Comparison of ENCODE assay signal across 28 cellular contexts in genomic region chr4:122973465-122973864, GRCh38.
"Had no signal": no experiment of that assay in that cellular context is flagged by ENCODE, and none has a peak within 500 bp of the region (broad histone marks: within the 10 kb centered on the region; RNA-seq: fewer than 3 reads in every experiment).

No MANE protein-coding gene starts in this region.

- H3K4me1 Mint-ChIP-seq: stimulated activated effector memory CD8-positive, alpha-beta T cell treated with anti-CD3 and anti-CD28 coated beads, Interleukin-12 subunit alpha, Interleukin-12 subunit beta, amount 100 ng/mL, for 72 hours; stimulated activated memory B cell treated with anti-CD40 and anti-IgM and Interleukin-4, amounts not matched to agents 10 μg/mL and 1 μg/mL and 100 μg/mL, for 72 hours; stimulated activated naive CD8-positive, alpha-beta T cell treated with anti-CD3 and anti-CD28 coated beads, Interleukin-15, amount 100 ng/mL, for 72 hours had no signal

- H3K4me1 ChIP-seq: stomach, suprapubic skin, testis, thyroid gland, tibial artery, tibial nerve, transverse colon, upper lobe of left lung, upper lobe of right lung, uterus, vagina had no signal

- H3K9me3 ChIP-seq: stomach, suprapubic skin, testis, thoracic aorta, thyroid gland, upper lobe of left lung, upper lobe of right lung, uterus, vagina had no signal

- FAIRE-seq: urothelium cell line had no signal

- H3K27ac Mint-ChIP-seq: stimulated activated effector memory CD8-positive, alpha-beta T cell treated with anti-CD3 and anti-CD28 coated beads, Interleukin-12 subunit alpha, Interleukin-12 subunit beta, amount 100 ng/mL, for 72 hours; stimulated activated memory B cell treated with anti-CD40 and anti-IgM and Interleukin-4, amounts not matched to agents 10 μg/mL and 1 μg/mL and 100 μg/mL, for 72 hours; stimulated activated naive B cell treated with anti-CD40 and anti-IgM and Interleukin-4, amounts not matched to agents 10 μg/mL and 1 μg/mL and 100 μg/mL, for 72 hours; stimulated activated naive CD8-positive, alpha-beta T cell treated with anti-CD3 and anti-CD28 coated beads, Interleukin-15, Interleukin-2, amounts not matched to agents 100 ng/mL and 50 ng/mL, for 24 hours; type B pancreatic cell had no signal

- H3K4me3 ChIP-seq: stomach, suprapubic skin, testis, thoracic aorta, thyroid gland, tibial artery, tibial nerve, transverse colon, upper lobe of left lung, upper lobe of right lung, uterus, vagina had no signal

- H3K36me3 ChIP-seq: thoracic aorta, thyroid gland, transverse colon, upper lobe of right lung, uterus had no signal

- H3K27me3 ChIP-seq: stomach, suprapubic skin, testis, thyroid gland, tibial artery, tibial nerve, transverse colon, upper lobe of left lung, upper lobe of right lung, uterus, vagina had no signal

- H3K27me3 Mint-ChIP-seq: stimulated activated memory B cell treated with anti-CD40 and anti-IgM and Interleukin-4, amounts not matched to agents 10 μg/mL and 1 μg/mL and 100 μg/mL, for 72 hours; stimulated activated naive B cell treated with anti-CD40 and anti-IgM and Interleukin-4, amounts not matched to agents 10 μg/mL and 1 μg/mL and 100 μg/mL, for 72 hours; stimulated activated naive CD8-positive, alpha-beta T cell treated with anti-CD3 and anti-CD28 coated beads, Interleukin-15, amount 100 ng/mL, for 72 hours; stimulated activated naive CD8-positive, alpha-beta T cell treated with anti-CD3 and anti-CD28 coated beads, Interleukin-15, Interleukin-2, amounts not matched to agents 100 ng/mL and 50 ng/mL, for 24 hours; type B pancreatic cell had no signal

- H3K4me3 Mint-ChIP-seq: stimulated activated effector memory CD8-positive, alpha-beta T cell treated with anti-CD3 and anti-CD28 coated beads, Interleukin-12 subunit alpha, Interleukin-12 subunit beta, amount 100 ng/mL, for 72 hours; stimulated activated memory B cell treated with anti-CD40 and anti-IgM and Interleukin-4, amounts not matched to agents 10 μg/mL and 1 μg/mL and 100 μg/mL, for 72 hours; stimulated activated naive B cell treated with anti-CD40 and anti-IgM and Interleukin-4, amounts not matched to agents 10 μg/mL and 1 μg/mL and 100 μg/mL, for 72 hours; stimulated activated naive CD8-positive, alpha-beta T cell treated with anti-CD3 and anti-CD28 coated beads, Interleukin-15, amount 100 ng/mL, for 72 hours; stimulated activated naive CD8-positive, alpha-beta T cell treated with anti-CD3 and anti-CD28 coated beads, Interleukin-15, Interleukin-2, amounts not matched to agents 100 ng/mL and 50 ng/mL, for 24 hours; type B pancreatic cell had no signal

- H3K27ac ChIP-seq: stomach, suprapubic skin, testis, thoracic aorta, thyroid gland, tibial artery, tibial nerve, transverse colon, upper lobe of left lung, upper lobe of right lung, uterus, vagina had no signal

- H3K9me3 Mint-ChIP-seq: stimulated activated effector memory CD8-positive, alpha-beta T cell treated with anti-CD3 and anti-CD28 coated beads, Interleukin-12 subunit alpha, Interleukin-12 subunit beta, amount 100 ng/mL, for 72 hours; stimulated activated memory B cell treated with anti-CD40 and anti-IgM and Interleukin-4, amounts not matched to agents 10 μg/mL and 1 μg/mL and 100 μg/mL, for 72 hours; stimulated activated naive CD8-positive, alpha-beta T cell treated with anti-CD3 and anti-CD28 coated beads, Interleukin-15, Interleukin-2, amounts not matched to agents 100 ng/mL and 50 ng/mL, for 24 hours had no signal

- DNase-seq: stimulated activated CD4-positive, alpha-beta T cell treated with anti-CD3 and anti-CD28 coated beads, Interleukin-2, amount 100 ng/mL, for 48 hours; stimulated activated CD4-positive, alpha-beta T cell treated with anti-CD3 and anti-CD28 coated beads, Interleukin-4, amount 100 ng/mL, for 1 hour; stimulated activated CD4-positive, alpha-beta T cell treated with anti-CD3 and anti-CD28 coated beads, Interleukin-4, amount 100 ng/mL, for 24 hours; stimulated activated CD4-positive, alpha-beta T cell treated with anti-CD3 and anti-CD28 coated beads, Interleukin-4, amount 100 ng/mL, for 4 hours; stimulated activated CD8-positive, alpha-beta memory T cell treated with anti-CD3 and anti-CD28 coated beads, Interleukin-4, amount 100 ng/mL, for 48 hours; stimulated activated naive B cell treated with anti-CD40 and anti-IgM and Interleukin-4, amounts not matched to agents 10 μg/mL and 1 μg/mL and 100 μg/mL, for 72 hours; stimulated activated naive CD4-positive, alpha-beta T cell; stimulated activated naive CD4-positive, alpha-beta T cell treated with Interleukin-2 at 50 U/mL for 16 hours; stimulated activated naive CD8-positive, alpha-beta T cell treated with anti-CD3 and anti-CD28 coated beads, Interleukin-15, amount 100 ng/mL, for 72 hours; stimulated activated naive CD8-positive, alpha-beta T cell treated with anti-CD3 and anti-CD28 coated beads, Interleukin-15, Interleukin-2, amounts not matched to agents 100 U/mL and 50 U/mL, for 24 hours; stomach; substantia nigra; testis; thyroid gland; tibial artery; transverse colon; upper lobe of left lung; upper lobe of right lung; uterus had no signal

- ATAC-seq: stimulated activated effector memory CD8-positive, alpha-beta T cell treated with anti-CD3 and anti-CD28 coated beads, Interleukin-12 subunit alpha, Interleukin-12 subunit beta, amount 100 ng/mL, for 72 hours; stimulated activated memory B cell treated with anti-CD40 and anti-IgM and Interleukin-4, amounts not matched to agents 10 μg/mL and 1 μg/mL and 100 μg/mL, for 72 hours; stimulated activated naive B cell treated with anti-CD40 and anti-IgM and Interleukin-4, amounts not matched to agents 10 μg/mL and 1 μg/mL and 100 μg/mL, for 72 hours; stimulated activated naive CD8-positive, alpha-beta T cell treated with anti-CD3 and anti-CD28 coated beads, Interleukin-15, amount 100 ng/mL, for 72 hours; stimulated activated naive CD8-positive, alpha-beta T cell treated with anti-CD3 and anti-CD28 coated beads, Interleukin-15, Interleukin-2, amounts not matched to agents 100 U/mL and 50 U/mL, for 24 hours; upper lobe of right lung had no signal
